In genomic region chr10:17075510-17075909, GRCh38 we compare ENCODE assay signal across 9 cellular contexts. TPM values are rescaled to one million over a fixed set of nuclear protein-coding genes. Genes with fewer than 3 reads are reported as not detected.
DNase-seq lines count a peak whose midpoint lies in the region; ATAC-seq and TF ChIP-seq lines count a peak whose summit lies in the region.
"Had no signal": no experiment of that assay in that cellular context is flagged by ENCODE, and none has a peak within 500 bp of the region (broad histone marks: within the 10 kb centered on the region; RNA-seq: fewer than 3 reads in every experiment).

No MANE protein-coding gene starts in this region.

- no peak overlapping the region for H3K4me3 ChIP-seq in SK-N-SH (ENCODE audit: low read depth in 2 of 2, low read length in 1 of 2)

- TF ChIP-seq CTCF in SK-N-SH (IDR thresholded peaks at IDR 0.05), result no peak

- no peak overlapping the region for H2AFZ ChIP-seq in SK-N-SH (ENCODE audit: low read depth)

- peak overlapping the region; percentile 62; the same call in 1 of the 2 replicates for H3K9ac ChIP-seq in SK-N-SH

- H3K4me2 ChIP-seq in SK-N-SH, result peak overlapping the region; percentile 36; the same call in 1 of the 2 replicates

- CTCF ChIA-PET in SK-N-SH (lab: Yijun Ruan, JAX), result no interaction called here

- POLR2A ChIA-PET in SK-N-SH (lab: Yijun Ruan, JAX), result no interaction called here

- peaks cover 0 to 37% of the 10 kb centered on the region in 2 experiments; a peak in 2 of 4 replicates for H3K4me1 ChIP-seq in SK-N-SH (ENCODE audit: control insufficient read depth in 1 of 2, insufficient read depth in 2 of 2, low read depth in 1 of 2, low read length in 1 of 2)

- H3F3A ChIP-seq in SK-N-SH (replicated peaks; ENCODE audit: insufficient read depth), result peaks cover 26% of the 10 kb centered on the region

- peak; percentile 97 for DNase-seq in EH (ENCODE audit: low read depth)
- DNase-seq in SK-N-SH, result no peak
- peak; percentile 95 for DNase-seq in fibroblast of the conjunctiva (ENCODE audit: low read depth)
- peak; percentile 69 for DNase-seq in pulmonary artery endothelial cell (ENCODE audit: low read depth, low spot score)
- DNase-seq in stimulated activated CD4-positive, alpha-beta T cell treated with anti-CD3 and anti-CD28 coated beads, Interleukin-15, amount 100 ng/mL, for 24 hours, result no peak
- DNase-seq in NCI-H2029 treated with DMSO at 0.1 percent for 48 hours (lab: John Stamatoyannopoulos, UW), result no peak
- no peak for DNase-seq in ecto neural progenitor cell (ENCODE audit: low spot score)
- DNase-seq: NCI-H1092 had no signal

- no peaks in the 10 kb centered on the region for H3K27me3 ChIP-seq in SK-N-SH (ENCODE audit: insufficient read depth)

- H3K9me2 ChIP-seq in SK-N-SH, result no peaks in the 10 kb centered on the region

- H3K27ac ChIP-seq in SK-N-SH (ENCODE audit: low read depth in 2 of 2, low read length in 1 of 2), result peak overlapping the region; percentile 79 to 96; a peak in 3 of 4 replicates

- peak; percentile 65 to 97 for TF ChIP-seq EP300 in SK-N-SH (IDR thresholded peaks at IDR 0.05; ENCODE audit: borderline replicate concordance in 1 of 2, low read depth in 1 of 2, low read length in 1 of 2)

- TF ChIP-seq RAD21 in SK-N-SH (IDR thresholded peaks at IDR 0.05; ENCODE audit: low read length), result no peak

- H3K79me2 ChIP-seq in SK-N-SH (ENCODE audit: insufficient read depth), result no peaks in the 10 kb centered on the region

- H4K20me1 ChIP-seq in SK-N-SH (ENCODE audit: insufficient read depth), result no peaks in the 10 kb centered on the region

- no peak for ATAC-seq in GM21390 (IDR thresholded peaks at IDR 0.05; ENCODE audit: unreplicated experiment)

- H3K9me3 ChIP-seq in SK-N-SH, result no peaks in the 10 kb centered on the region

- H3K36me3 ChIP-seq in SK-N-SH (replicated peaks in 1 of 2; ENCODE audit: control insufficient read depth in 1 of 2, insufficient read depth in 2 of 2, low read length in 1 of 2), result no peaks in the 10 kb centered on the region

TF ChIP-seq in SK-N-SH, 30 proteins besides CTCF, POLR2A, EP300 and RAD21:
- TF ChIP-seq FOSL2 (IDR thresholded peaks at IDR 0.05; ENCODE audit: borderline replicate concordance, low read depth) (peak; percentile 99), POLR2AphosphoS5 (IDR thresholded peaks at IDR 0.05; ENCODE audit: low read depth, low read length) (peak; percentile 87; the same call in 1 of the 2 replicates), YY1 (IDR thresholded peaks at IDR 0.05; ENCODE audit: low read depth) (no peak; the same call in 1 of the 2 replicates), RXRA (IDR thresholded peaks at IDR 0.05; ENCODE audit: borderline replicate concordance, low read depth) (peak; percentile 61; the same call in 1 of the 2 replicates), SMC3 (IDR thresholded peaks at IDR 0.05; ENCODE audit: low read depth, low read length) (no peak), SIN3A (IDR thresholded peaks at IDR 0.05; ENCODE audit: borderline replicate concordance, low read depth, low read length) (0 out of 2 replicates have a peak, but pooled peaks have one; percentile 43), FOXM1 (IDR thresholded peaks at IDR 0.05; ENCODE audit: low read depth) (peak; percentile 77; the same call in 1 of the 2 replicates), JUND (IDR thresholded peaks at IDR 0.05) (peak; percentile 99), EZH2phosphoT487 (IDR thresholded peaks at IDR 0.05; ENCODE audit: borderline replicate concordance, low read depth) (no peak), MXI1 (IDR thresholded peaks at IDR 0.05; ENCODE audit: low read depth, low read length) (no peak), CHD2 (IDR thresholded peaks at IDR 0.05; ENCODE audit: low read length, partially characterized antibody) (no peak), RCOR1 (IDR thresholded peaks at IDR 0.05; ENCODE audit: low read length) (no peak), TEAD4 (IDR thresholded peaks at IDR 0.05; ENCODE audit: borderline replicate concordance, insufficient read depth) (peak; percentile 87), GATA2 (CRISPR knock-in tag; IDR thresholded peaks at IDR 0.05) (no peak), TCF12 (IDR thresholded peaks at IDR 0.05) (peak; percentile 99), NFIC (IDR thresholded peaks at IDR 0.05; ENCODE audit: borderline replicate concordance) (peak; percentile 73; the same call in 1 of the 2 replicates), NRF1 (IDR thresholded peaks at IDR 0.05; ENCODE audit: low read depth, low read length) (no peak), MAX (IDR thresholded peaks at IDR 0.05; ENCODE audit: low read depth) (peak; percentile 61; the same call in 1 of the 2 replicates), MEF2A (IDR thresholded peaks at IDR 0.05; ENCODE audit: borderline replicate concordance, low read depth) (peak; percentile 97)
- TF ChIP-seq, protein P1, sequence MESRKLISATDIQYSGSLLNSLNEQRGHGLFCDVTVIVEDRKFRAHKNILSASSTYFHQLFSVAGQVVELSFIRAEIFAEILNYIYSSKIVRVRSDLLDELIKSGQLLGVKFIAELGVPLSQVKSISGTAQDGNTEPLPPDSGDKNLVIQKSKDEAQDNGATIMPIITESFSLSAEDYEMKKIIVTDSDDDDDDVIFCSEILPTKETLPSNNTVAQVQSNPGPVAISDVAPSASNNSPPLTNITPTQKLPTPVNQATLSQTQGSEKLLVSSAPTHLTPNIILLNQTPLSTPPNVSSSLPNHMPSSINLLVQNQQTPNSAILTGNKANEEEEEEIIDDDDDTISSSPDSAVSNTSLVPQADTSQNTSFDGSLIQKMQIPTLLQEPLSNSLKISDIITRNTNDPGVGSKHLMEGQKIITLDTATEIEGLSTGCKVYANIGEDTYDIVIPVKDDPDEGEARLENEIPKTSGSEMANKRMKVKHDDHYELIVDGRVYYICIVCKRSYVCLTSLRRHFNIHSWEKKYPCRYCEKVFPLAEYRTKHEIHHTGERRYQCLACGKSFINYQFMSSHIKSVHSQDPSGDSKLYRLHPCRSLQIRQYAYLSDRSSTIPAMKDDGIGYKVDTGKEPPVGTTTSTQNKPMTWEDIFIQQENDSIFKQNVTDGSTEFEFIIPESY (IDR thresholded peaks at IDR 0.05; ENCODE audit: borderline replicate concordance, low read depth), result peak; percentile 78; the same call in 1 of the 2 replicates
- TF ChIP-seq, protein P2, sequence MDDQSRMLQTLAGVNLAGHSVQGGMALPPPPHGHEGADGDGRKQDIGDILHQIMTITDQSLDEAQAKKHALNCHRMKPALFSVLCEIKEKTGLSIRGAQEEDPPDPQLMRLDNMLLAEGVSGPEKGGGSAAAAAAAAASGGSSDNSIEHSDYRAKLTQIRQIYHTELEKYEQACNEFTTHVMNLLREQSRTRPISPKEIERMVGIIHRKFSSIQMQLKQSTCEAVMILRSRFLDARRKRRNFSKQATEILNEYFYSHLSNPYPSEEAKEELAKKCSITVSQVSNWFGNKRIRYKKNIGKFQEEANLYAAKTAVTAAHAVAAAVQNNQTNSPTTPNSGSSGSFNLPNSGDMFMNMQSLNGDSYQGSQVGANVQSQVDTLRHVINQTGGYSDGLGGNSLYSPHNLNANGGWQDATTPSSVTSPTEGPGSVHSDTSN (IDR thresholded peaks at IDR 0.05), result peak; percentile 95
- TF ChIP-seq, protein P3, sequence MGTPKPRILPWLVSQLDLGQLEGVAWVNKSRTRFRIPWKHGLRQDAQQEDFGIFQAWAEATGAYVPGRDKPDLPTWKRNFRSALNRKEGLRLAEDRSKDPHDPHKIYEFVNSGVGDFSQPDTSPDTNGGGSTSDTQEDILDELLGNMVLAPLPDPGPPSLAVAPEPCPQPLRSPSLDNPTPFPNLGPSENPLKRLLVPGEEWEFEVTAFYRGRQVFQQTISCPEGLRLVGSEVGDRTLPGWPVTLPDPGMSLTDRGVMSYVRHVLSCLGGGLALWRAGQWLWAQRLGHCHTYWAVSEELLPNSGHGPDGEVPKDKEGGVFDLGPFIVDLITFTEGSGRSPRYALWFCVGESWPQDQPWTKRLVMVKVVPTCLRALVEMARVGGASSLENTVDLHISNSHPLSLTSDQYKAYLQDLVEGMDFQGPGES (IDR thresholded peaks at IDR 0.05; ENCODE audit: low read depth, low read length), result no peak
TF ChIP-seq in SK-N-SH: peak in this region for 13.

RNA-seq across cellular contexts. Expression of gene CUBN, which starts 54.1 kb away (rescaled TPM):
- 2.4 and 2.7 TPM in 2 replicates for polyA plus RNA-seq in SK-N-SH (2012; rRNA removed)
- 3.5 and 4.0 TPM in 2 replicates for polyA plus RNA-seq in SK-N-SH (2012; cell fraction: cytosol; rRNA removed)
- 1.1 and 2.5 TPM in 2 replicates for polyA plus RNA-seq in SK-N-SH (2012; cell fraction: nucleus; rRNA removed)
- 1.4 and 2.0 TPM in 2 replicates for total RNA-seq in pulmonary artery endothelial cell

Comparison
In these comparisons a context has a peak if more than half of its experiments do, and no peak if none do; other contexts are left out.
1. DNase-seq: peak in EH (single experiment), fibroblast of the conjunctiva (single experiment) and pulmonary artery endothelial cell (single experiment); none in SK-N-SH (single experiment), stimulated activated CD4-positive, alpha-beta T cell treated with anti-CD3 and anti-CD28 coated beads, Interleukin-15, amount 100 ng/mL, for 24 hours (single experiment), NCI-H2029 treated with DMSO at 0.1 percent for 48 hours (single experiment) and ecto neural progenitor cell (single experiment).